ENCODE assay signal across 12 cellular contexts in the genomic region with DNA sequence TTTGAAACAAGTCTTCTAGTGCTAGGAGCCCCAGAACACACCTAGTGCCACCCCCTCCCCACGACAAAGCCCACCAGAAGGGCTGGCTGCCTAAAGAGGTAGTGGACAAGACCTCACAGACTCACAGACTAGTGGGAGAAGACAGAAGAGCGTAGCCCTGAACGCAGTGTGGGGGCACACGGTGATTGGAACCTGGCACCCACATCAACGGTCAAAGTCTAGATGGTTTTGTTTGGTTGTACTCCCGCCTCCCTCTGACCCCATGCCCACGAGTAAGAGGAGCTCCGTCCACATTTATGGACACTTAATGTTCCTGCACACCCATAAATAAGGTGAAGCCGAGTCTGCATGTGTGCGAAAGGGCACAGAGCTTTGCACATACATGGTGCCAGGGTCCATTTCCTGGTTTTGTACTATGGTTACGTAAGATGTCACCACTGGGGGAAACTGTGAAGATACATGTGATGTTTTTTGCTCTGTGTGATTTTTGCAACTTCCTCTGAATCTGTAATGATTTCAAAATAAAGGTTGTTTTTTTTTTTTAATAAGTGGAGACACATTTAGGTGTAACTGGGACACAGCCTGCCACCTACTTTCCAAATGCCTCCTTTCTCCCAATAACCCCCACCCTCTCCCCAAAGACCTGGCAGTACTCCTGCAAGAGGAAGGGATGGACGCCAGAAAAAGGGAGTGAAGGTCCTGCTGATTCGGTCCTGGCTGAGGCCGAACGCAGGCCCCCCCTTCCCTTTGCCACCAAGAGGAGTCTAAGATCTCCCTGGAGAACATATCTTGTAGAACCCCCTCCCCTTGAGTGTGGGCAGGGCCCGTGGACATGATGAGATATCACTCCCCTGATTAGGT.
A peak's percentile ranks its signal among the peaks of the same experiment; 100 is the strongest.
DNase-seq lines count a peak whose midpoint lies in the region; ATAC-seq and TF ChIP-seq lines count a peak whose summit lies in the region.
"Had no signal": no experiment of that assay in that cellular context is flagged by ENCODE, and none has a peak within 500 bp of the region (broad histone marks: within the 10 kb centered on the region; RNA-seq: fewer than 3 reads in every experiment).

No MANE protein-coding gene starts in this region.

- no peak overlapping the region for H2BK120ac ChIP-seq in mesenchymal stem cell (ENCODE audit: low read depth, low read length)

- H3K4me3 ChIP-seq in adipocyte (ENCODE audit: low read length): peak overlapping the region; percentile 14
- H3K4me3 ChIP-seq in mesenchymal stem cell (ENCODE audit: insufficient read depth in 1 of 2, low read depth in 1 of 2, low read length in 2 of 2): no peak overlapping the region
- H3K4me3 ChIP-seq in testis: no peak overlapping the region

- 93% methylated on average over 13 of the region's 16 CpGs for WGBS in mesenchymal stem cell
- WGBS in testis, 2 donors: 72 to 79% methylated on average over 15 to 16 of the region's 16 CpGs

- CTCF ChIA-PET in activated naive CD4-positive, alpha-beta T cell treated with anti-CD3 and anti-CD28 coated beads for 36 hours (lab: Charles Lee): interaction anchor here (0.8 to 2.8 kb wide), 4 partner anchors 11 to 19 kb away, joined by 4 to 9 read pairs (median 8); no protein-coding TSS in a partner anchor

- no peak overlapping the region for H2BK12ac ChIP-seq in mesenchymal stem cell (ENCODE audit: low read length in 2 of 2)

- H3K4me1 ChIP-seq in adipocyte (ENCODE audit: control insufficient read depth, insufficient read depth, low read length): peaks cover 54% of the 10 kb centered on the region
- peaks cover 25% of the 10 kb centered on the region for H3K4me1 ChIP-seq in mesenchymal stem cell (ENCODE audit: control insufficient read depth, insufficient read depth, low read depth, low read length)
- peaks cover 28% of the 10 kb centered on the region for H3K4me1 ChIP-seq in testis

- peak overlapping the region; percentile 41 for H2AK5ac ChIP-seq in mesenchymal stem cell (ENCODE audit: low read length, severe bottlenecking)

- H3K36me3 ChIP-seq in adipocyte (ENCODE audit: control insufficient read depth, insufficient read depth, low read length, severe bottlenecking) (no peaks in the 10 kb centered on the region), mesenchymal stem cell (ENCODE audit: control insufficient read depth in 1 of 2, insufficient read depth in 2 of 2, low read depth in 1 of 2, low read length in 2 of 2) (peaks cover 0 to 3% of the 10 kb centered on the region in 2 experiments), testis (ENCODE audit: low read depth, missing control alignments) (no peaks in the 10 kb centered on the region)

- peaks cover 45% of the 10 kb centered on the region for H3K4me1 Mint-ChIP-seq in activated naive CD4-positive, alpha-beta T cell treated with anti-CD3 and anti-CD28 coated beads for 36 hours (ENCODE audit: low read depth)

- H3K23ac ChIP-seq in mesenchymal stem cell (ENCODE audit: low read length in 2 of 2): no peak overlapping the region

- H3K79me1 ChIP-seq in mesenchymal stem cell (replicated peaks; ENCODE audit: low read length, poor library complexity, severe bottlenecking): no peaks in the 10 kb centered on the region

- no peaks in the 10 kb centered on the region for H3K27me3 Mint-ChIP-seq in activated naive CD4-positive, alpha-beta T cell treated with anti-CD3 and anti-CD28 coated beads for 36 hours (ENCODE audit: low read depth)

- no peak overlapping the region for H2BK5ac ChIP-seq in mesenchymal stem cell (ENCODE audit: low read depth, low read length, poor library complexity, severe bottlenecking)

- no peak for ATAC-seq in HG02973 (IDR thresholded peaks at IDR 0.05; ENCODE audit: unreplicated experiment)

- intact Hi-C loops in activated naive CD4-positive, alpha-beta T cell treated with anti-CD3 and anti-CD28 coated beads for 36 hours (cut with micrococcal nuclease): no loop called here
- intact Hi-C loops in testis (cut with DNase I; ENCODE audit: low total_unique reads): no loop called here

- peaks cover 14% of the 10 kb centered on the region for H3K9me3 ChIP-seq in adipocyte (ENCODE audit: control insufficient read depth, low read length)
- H3K9me3 ChIP-seq in mesenchymal stem cell (ENCODE audit: control insufficient read depth, low read length): peaks cover 12% of the 10 kb centered on the region
- H3K9me3 ChIP-seq in testis: no peaks in the 10 kb centered on the region

- no peak for TF ChIP-seq POLR2A in testis (IDR thresholded peaks at IDR 0.05)

- peaks cover 5% of the 10 kb centered on the region for H3K36me3 Mint-ChIP-seq in activated naive CD4-positive, alpha-beta T cell treated with anti-CD3 and anti-CD28 coated beads for 36 hours (ENCODE audit: low read depth)

- no peak for TF ChIP-seq CTCF in testis (IDR thresholded peaks at IDR 0.05)

- H3K9me3 Mint-ChIP-seq in activated naive CD4-positive, alpha-beta T cell treated with anti-CD3 and anti-CD28 coated beads for 36 hours: peaks cover 30% of the 10 kb centered on the region

- H2BK15ac ChIP-seq in mesenchymal stem cell (ENCODE audit: low read depth, poor library complexity, severe bottlenecking): no peak overlapping the region

- no peak overlapping the region for H4K91ac ChIP-seq in mesenchymal stem cell (ENCODE audit: low read length)

- DNase-seq in activated naive CD4-positive, alpha-beta T cell treated with anti-CD3 and anti-CD28 coated beads for 36 hours: no peak
- no peak for DNase-seq in activated naive CD4-positive, alpha-beta T cell treated with Interleukin-2 at 50 U/mL for 16 hours
- no peak for DNase-seq in adipocyte (ENCODE audit: low read depth)
- no peak for DNase-seq in mesenchymal stem cell
- DNase-seq in testis: no peak
- no peak for DNase-seq in GDM1 (lab: John Stamatoyannopoulos, UW)
- no peak for DNase-seq in RKO (ENCODE audit: low spot score)
- DNase-seq: activated CD8-positive, alpha-beta memory T cell treated with anti-CD3 and anti-CD28 coated beads for 24 hours; aorta; occipital lobe had no signal

- no peak overlapping the region for H3K14ac ChIP-seq in mesenchymal stem cell (ENCODE audit: low read length in 2 of 2)

- H3K18ac ChIP-seq in mesenchymal stem cell (ENCODE audit: low read depth in 1 of 2, low read length in 2 of 2): no peak overlapping the region

- H3K27me3 ChIP-seq in adipocyte (replicated peaks; ENCODE audit: control insufficient read depth, insufficient read depth, low read length): no peaks in the 10 kb centered on the region
- H3K27me3 ChIP-seq in mesenchymal stem cell (ENCODE audit: control insufficient read depth in 1 of 2, insufficient read depth in 1 of 2, low read length in 2 of 2): peaks cover 0 to 6% of the 10 kb centered on the region in 2 experiments
- H3K27me3 ChIP-seq in testis: no peaks in the 10 kb centered on the region

- no peak overlapping the region for H4K8ac ChIP-seq in mesenchymal stem cell (ENCODE audit: low read length)

- H3K27ac Mint-ChIP-seq in activated naive CD4-positive, alpha-beta T cell treated with anti-CD3 and anti-CD28 coated beads for 36 hours: peak overlapping the region; percentile 53

- H3K4me3 Mint-ChIP-seq in activated naive CD4-positive, alpha-beta T cell treated with anti-CD3 and anti-CD28 coated beads for 36 hours: no peak overlapping the region

- H3K27ac ChIP-seq in mesenchymal stem cell (ENCODE audit: low read length, poor library complexity, severe bottlenecking) (no peak overlapping the region), testis (peak overlapping the region; percentile 39 to 60)
- H3K27ac ChIP-seq: epithelial cell of prostate had no signal

- H3K4me2 ChIP-seq in mesenchymal stem cell (ENCODE audit: low read length, poor library complexity, severe bottlenecking): no peak overlapping the region

- H2AFZ ChIP-seq in mesenchymal stem cell (ENCODE audit: low read depth, low read length): peak overlapping the region; percentile 15

- no peak overlapping the region for H3K4ac ChIP-seq in mesenchymal stem cell (ENCODE audit: low read depth in 1 of 2, low read length in 2 of 2)

- H3K9ac ChIP-seq in adipocyte (ENCODE audit: low read length) (peak overlapping the region; percentile 66), mesenchymal stem cell (ENCODE audit: low read length) (no peak overlapping the region)
